23 cellular contexts compared by ENCODE assay signal in genomic region chr7:151157645-151158329, GRCh38. TPM values are rescaled to one million over a fixed set of nuclear protein-coding genes. Genes with fewer than 3 reads are reported as not detected.
DNase-seq lines count a peak whose midpoint lies in the region; ATAC-seq and TF ChIP-seq lines count a peak whose summit lies in the region.
"Had no signal": no experiment of that assay in that cellular context is flagged by ENCODE, and none has a peak within 500 bp of the region (broad histone marks: within the 10 kb centered on the region; RNA-seq: fewer than 3 reads in every experiment).

No MANE protein-coding gene starts in this region.

- no peak overlapping the region for H3K27ac Mint-ChIP-seq in endodermal cell
- H3K27ac Mint-ChIP-seq: activated naive CD8-positive, alpha-beta T cell treated with anti-CD3 and anti-CD28 coated beads, Interleukin-2, amount 10 ng/mL, durations not matched to agents 7 days and 5 days; IgD-negative memory B cell; stimulated activated naive CD8-positive, alpha-beta T cell treated with anti-CD3 and anti-CD28 coated beads, Interleukin-15, amount 100 ng/mL, for 72 hours had no signal

- H3K36me3 Mint-ChIP-seq in activated T-cell treated with anti-CD3 and anti-CD28 coated beads, Interleukin-2, amount 50 U/mL, for 4 hours (ENCODE audit: insufficient read depth): no peaks in the 10 kb centered on the region
- no peaks in the 10 kb centered on the region for H3K36me3 Mint-ChIP-seq in endodermal cell (ENCODE audit: low read depth)
- H3K36me3 Mint-ChIP-seq: activated naive CD8-positive, alpha-beta T cell treated with anti-CD3 and anti-CD28 coated beads, Interleukin-2, amount 10 ng/mL, durations not matched to agents 7 days and 5 days; IgD-negative memory B cell had no signal

- peak; percentile 4 for DNase-seq in activated T-cell treated with anti-CD3 and anti-CD28 coated beads, Interleukin-2, amount 50 U/mL, for 1 hour
- no peak for DNase-seq in activated T-cell treated with anti-CD3 and anti-CD28 coated beads, Interleukin-2, amount 50 U/mL, for 4 hours
- DNase-seq in Panc1 (ENCODE audit: low read depth, low spot score) (no peak), endodermal cell (peak; percentile 42), renal cortical epithelial cell (ENCODE audit: low read depth) (peak; percentile 38), NOMO-1 treated with dmso at 0.1 percent for 144 hours (lab: John Stamatoyannopoulos, UW; ENCODE audit: unreplicated experiment) (no peak), hepatic stellate cell (ENCODE audit: low spot score) (no peak)
- DNase-seq: 8988T; activated CD4-positive, alpha-beta T cell treated with anti-CD3 and anti-CD28 coated beads, Interleukin-2, amount 50 U/mL, for 4 hours; activated naive CD8-positive, alpha-beta T cell treated with anti-CD3 and anti-CD28 coated beads, Interleukin-2, amount 10 ng/mL, durations not matched to agents 7 days and 5 days; DMS79 treated with DMSO at 0.1 percent for 48 hours; NCI-H1092; NCI-H2107; NCI-H526 treated with DMSO at 0.1 percent for 48 hours; occipital lobe; Peyer's patch; stimulated activated naive CD8-positive, alpha-beta T cell treated with anti-CD3 and anti-CD28 coated beads, Interleukin-15, amount 100 ng/mL, for 72 hours had no signal

- H3K27ac ChIP-seq in Panc1 (ENCODE audit: low read length): no peak overlapping the region
- H3K27ac ChIP-seq in endodermal cell (ENCODE audit: low read depth, low read length): no peak overlapping the region
- H3K27ac ChIP-seq: cardiac muscle cell, hepatocyte, Peyer's patch, right lobe of liver had no signal

- no peak overlapping the region for H3K4me3 Mint-ChIP-seq in activated T-cell treated with anti-CD3 and anti-CD28 coated beads, Interleukin-2, amount 50 U/mL, for 4 hours
- H3K4me3 Mint-ChIP-seq in endodermal cell: no peak overlapping the region
- H3K4me3 Mint-ChIP-seq: activated naive CD8-positive, alpha-beta T cell treated with anti-CD3 and anti-CD28 coated beads, Interleukin-2, amount 10 ng/mL, durations not matched to agents 7 days and 5 days; IgD-negative memory B cell; stimulated activated naive CD8-positive, alpha-beta T cell treated with anti-CD3 and anti-CD28 coated beads, Interleukin-15, amount 100 ng/mL, for 72 hours had no signal

- no TSS peak for BruUV-seq in Panc1 (replicated peaks; lab: Mats Ljungman, UMichigan)

- H3K9me3 ChIP-seq in Panc1 (ENCODE audit: control insufficient read depth, insufficient read depth, low read depth, low read length) (no peaks in the 10 kb centered on the region), endodermal cell (ENCODE audit: control insufficient read depth, low read length) (no peaks in the 10 kb centered on the region)
- H3K9me3 ChIP-seq: Peyer's patch, right lobe of liver had no signal

- no peaks in the 10 kb centered on the region for H3K4me1 ChIP-seq in Panc1 (ENCODE audit: control insufficient read depth, insufficient read depth, low read length)
- no peaks in the 10 kb centered on the region for H3K4me1 ChIP-seq in endodermal cell (ENCODE audit: control insufficient read depth, insufficient read depth, low read length)
- H3K4me1 ChIP-seq: Peyer's patch, right lobe of liver had no signal

- intact Hi-C loops in Panc1 (cut with micrococcal nuclease; ENCODE audit: unreplicated experiment): no loop called here

- no peaks in the 10 kb centered on the region for H3K9me3 Mint-ChIP-seq in activated T-cell treated with anti-CD3 and anti-CD28 coated beads, Interleukin-2, amount 50 U/mL, for 4 hours
- H3K9me3 Mint-ChIP-seq in endodermal cell: no peaks in the 10 kb centered on the region
- H3K9me3 Mint-ChIP-seq: activated naive CD8-positive, alpha-beta T cell treated with anti-CD3 and anti-CD28 coated beads, Interleukin-2, amount 10 ng/mL, durations not matched to agents 7 days and 5 days; IgD-negative memory B cell; stimulated activated naive CD8-positive, alpha-beta T cell treated with anti-CD3 and anti-CD28 coated beads, Interleukin-15, amount 100 ng/mL, for 72 hours had no signal

- in situ Hi-C loops in Panc1 (cut with HindIII; ENCODE audit: low pct_unique_long_range_greater_than_20kb, low sequenced_read_pairs): no loop called here

- H3K4me3 ChIP-seq in Panc1 (ENCODE audit: low read depth in 2 of 2, low read length in 2 of 2): no peak overlapping the region
- no peak overlapping the region for H3K4me3 ChIP-seq in endodermal cell (ENCODE audit: low read length)
- H3K4me3 ChIP-seq: cardiac muscle cell, hepatocyte, Peyer's patch, right lobe of liver had no signal

- no peaks in the 10 kb centered on the region for H3K36me3 ChIP-seq in Panc1 (ENCODE audit: control insufficient read depth, insufficient read depth, low read length)
- H3K36me3 ChIP-seq in endodermal cell (ENCODE audit: control insufficient read depth, insufficient read depth, low read length): no peaks in the 10 kb centered on the region
- H3K36me3 ChIP-seq: cardiac muscle cell, Peyer's patch, right lobe of liver had no signal

- POLR2A ChIA-PET in Panc1 (lab: Charles Lee): no interaction called here

- H3K27me3 ChIP-seq in Panc1 (ENCODE audit: control insufficient read depth, insufficient read depth, low read length) (peaks cover 3% of the 10 kb centered on the region; the same call in 1 of the 2 replicates), endodermal cell (ENCODE audit: control insufficient read depth, insufficient read depth, low read length, poor library complexity, severe bottlenecking) (peaks cover 31% of the 10 kb centered on the region)
- H3K27me3 ChIP-seq: cardiac muscle cell, Peyer's patch, right lobe of liver had no signal

- no peak for ATAC-seq in activated T-cell treated with anti-CD3 and anti-CD28 coated beads, Interleukin-2, amount 50 U/mL, for 4 hours
- peak; percentile 62; the same call in 1 of the 2 replicates for ATAC-seq in Panc1
- no peak for ATAC-seq in HG02870 (IDR thresholded peaks at IDR 0.05; ENCODE audit: unreplicated experiment)
- ATAC-seq: right lobe of liver; stimulated activated naive CD8-positive, alpha-beta T cell treated with anti-CD3 and anti-CD28 coated beads, Interleukin-15, amount 100 ng/mL, for 72 hours had no signal

- TF ChIP-seq CTCF in Panc1 (IDR thresholded peaks at IDR 0.05): no peak
- no peak for TF ChIP-seq CTCF in endodermal cell (conservative IDR thresholded peaks at IDR 0.05)

- no peak overlapping the region for H3K9ac ChIP-seq in endodermal cell (ENCODE audit: extremely low read depth, low read length, poor library complexity, severe bottlenecking)

- WGBS in endodermal cell (ENCODE audit: insufficient coverage in 1 of 2, insufficient read length in 1 of 2), 2 experiments: 76 to 93% methylated on average over 3 to 7 of the region's 7 CpGs

- H3K4me1 Mint-ChIP-seq in activated T-cell treated with anti-CD3 and anti-CD28 coated beads, Interleukin-2, amount 50 U/mL, for 4 hours (ENCODE audit: low read depth): no peaks in the 10 kb centered on the region
- peaks cover 6% of the 10 kb centered on the region for H3K4me1 Mint-ChIP-seq in endodermal cell
- H3K4me1 Mint-ChIP-seq: activated naive CD8-positive, alpha-beta T cell treated with anti-CD3 and anti-CD28 coated beads, Interleukin-2, amount 10 ng/mL, durations not matched to agents 7 days and 5 days; IgD-negative memory B cell; stimulated activated naive CD8-positive, alpha-beta T cell treated with anti-CD3 and anti-CD28 coated beads, Interleukin-15, amount 100 ng/mL, for 72 hours had no signal

- CTCF ChIA-PET in Panc1 (lab: Charles Lee): interaction anchor here (1.0 to 1.2 kb wide), 2 partner anchors 10 to 195 kb away, joined by 4 to 7 read pairs; partner anchors contain the start of gene GBX1

- peaks cover 28% of the 10 kb centered on the region for H3K27me3 Mint-ChIP-seq in activated T-cell treated with anti-CD3 and anti-CD28 coated beads, Interleukin-2, amount 50 U/mL, for 4 hours (ENCODE audit: low read depth)
- peaks cover 25% of the 10 kb centered on the region for H3K27me3 Mint-ChIP-seq in endodermal cell (ENCODE audit: insufficient read depth)

RNA-seq across cellular contexts. Expression of gene GBX1, which starts 9.7 kb away (rescaled TPM):
- not detected for total RNA-seq in activated T-cell treated with anti-CD3 and anti-CD28 coated beads, Interleukin-2, amount 50 U/mL, for 4 hours
- total RNA-seq in Panc1 (2021; ENCODE audit: unreplicated experiment): not detected
- polyA plus RNA-seq in Panc1 (2012; ENCODE audit: insufficient read length): not detected
- not detected for total RNA-seq in endodermal cell
- 1.00 TPM for polyA plus RNA-seq in endodermal cell (2013, experiment 1 of 2)
- 0.75 TPM for polyA plus RNA-seq in endodermal cell (2013, experiment 2 of 2)
- total RNA-seq in renal cortical epithelial cell: not detected in 2 replicates
- total RNA-seq: activated naive CD8-positive, alpha-beta T cell treated with anti-CD3 and anti-CD28 coated beads, Interleukin-2, amount 10 ng/mL, durations not matched to agents 7 days and 5 days; hepatocyte; occipital lobe; Peyer's patch; right lobe of liver; ureter had no signal
- polyA plus RNA-seq: hepatocyte, IgD-negative memory B cell had no signal

RNA-seq across cellular contexts. Expression of gene ASB10, which starts 29.3 kb away (rescaled TPM):
- not detected for total RNA-seq in activated T-cell treated with anti-CD3 and anti-CD28 coated beads, Interleukin-2, amount 50 U/mL, for 4 hours
- not detected for total RNA-seq in Panc1 (2021; ENCODE audit: unreplicated experiment)
- polyA plus RNA-seq in Panc1 (2012; ENCODE audit: insufficient read length): not detected
- not detected for total RNA-seq in endodermal cell
- not detected for polyA plus RNA-seq in endodermal cell (2013, experiment 1 of 2)
- not detected for polyA plus RNA-seq in endodermal cell (2013, experiment 2 of 2)
- total RNA-seq in renal cortical epithelial cell: not detected in 2 replicates
- total RNA-seq: activated naive CD8-positive, alpha-beta T cell treated with anti-CD3 and anti-CD28 coated beads, Interleukin-2, amount 10 ng/mL, durations not matched to agents 7 days and 5 days; hepatocyte; occipital lobe; Peyer's patch; right lobe of liver; ureter had no signal
- polyA plus RNA-seq: cardiac muscle cell, hepatocyte, IgD-negative memory B cell had no signal

RNA-seq across cellular contexts. Expression of gene H2BK1, which starts 52.5 kb away (rescaled TPM):
- total RNA-seq in activated T-cell treated with anti-CD3 and anti-CD28 coated beads, Interleukin-2, amount 50 U/mL, for 4 hours: not detected
- total RNA-seq in Panc1 (2021; ENCODE audit: unreplicated experiment) (not detected), endodermal cell (not detected), renal cortical epithelial cell (not detected in 2 replicates)
- not detected for polyA plus RNA-seq in Panc1 (2012; ENCODE audit: insufficient read length)
- polyA plus RNA-seq in endodermal cell (2013, experiment 1 of 2): not detected
- polyA plus RNA-seq in endodermal cell (2013, experiment 2 of 2): not detected
- total RNA-seq: cardiac muscle cell, hepatocyte, occipital lobe, Peyer's patch, right lobe of liver, ureter had no signal
- polyA plus RNA-seq: cardiac muscle cell, hepatocyte, IgD-negative memory B cell had no signal

Comparison
In these comparisons a context has a peak if more than half of its experiments do, and no peak if none do; other contexts are left out.
1. DNase-seq: peak in activated T-cell treated with anti-CD3 and anti-CD28 coated beads, Interleukin-2, amount 50 U/mL, for 1 hour (single experiment), endodermal cell (single experiment) and renal cortical epithelial cell (single experiment); none in activated T-cell treated with anti-CD3 and anti-CD28 coated beads, Interleukin-2, amount 50 U/mL, for 4 hours (single experiment), Panc1 (single experiment), NOMO-1 treated with dmso at 0.1 percent for 144 hours (single experiment) and hepatic stellate cell (single experiment).